1 cellular context compared by ENCODE assay signal in genomic region chr9:124133752-124134151, GRCh38.
TF ChIP-seq lines count a peak whose summit lies in the region.

No MANE protein-coding gene starts in this region.

TF ChIP-seq in K562, 482 proteins besides CTCF, POLR2A, EP300 and RAD21 (continued from another document):
- TF ChIP-seq E2F8 (IDR thresholded peaks at IDR 0.05; ENCODE audit: low read depth, partially characterized antibody) (no peak), USF1 (CRISPR knock-in tag; IDR thresholded peaks at IDR 0.05) (no peak), TFAP4 (CRISPR knock-in tag; IDR thresholded peaks at IDR 0.05; ENCODE audit: borderline replicate concordance) (0 out of 2 replicates have a peak, but pooled peaks have one; percentile 17), ZNF184 (CRISPR knock-in tag; IDR thresholded peaks at IDR 0.05) (no peak), MAZ (CRISPR knock-in tag; conservative IDR thresholded peaks at IDR 0.05 in 1 of 2, IDR thresholded peaks at IDR 0.05 in 1 of 2) (0 out of 4 replicates have a peak, but pooled peaks of 1 of the 2 experiments have one; percentile 39), CTBP1 (IDR thresholded peaks at IDR 0.05; ENCODE audit: borderline replicate concordance) (peak; percentile 53), SMC3 (conservative IDR thresholded peaks at IDR 0.05; ENCODE audit: insufficient read depth, low read depth, low read length) (peak; percentile 51; the same call in 1 of the 2 replicates), ESRRA (IDR thresholded peaks at IDR 0.05; ENCODE audit: borderline replicate concordance, low read depth) (0 out of 2 replicates have a peak, but pooled peaks have one; percentile 17), RB1 (IDR thresholded peaks at IDR 0.05; ENCODE audit: low read depth) (peak; percentile 69; the same call in 1 of the 2 replicates), ARID1B (IDR thresholded peaks at IDR 0.05) (0 out of 2 replicates have a peak, but pooled peaks have one; percentile 8), SMAD4 (CRISPR knock-in tag; conservative IDR thresholded peaks at IDR 0.05) (0 out of 2 replicates have a peak, but pooled peaks have one; percentile 17), STAG1 (CRISPR knock-in tag; IDR thresholded peaks at IDR 0.05; ENCODE audit: borderline replicate concordance) (peak; percentile 61; the same call in 1 of the 2 replicates), ARID2 (IDR thresholded peaks at IDR 0.05) (peak; percentile 82), SMAD2 (IDR thresholded peaks at IDR 0.05; ENCODE audit: low read depth, low read length) (no peak), DEAF1 (CRISPR knock-in tag; IDR thresholded peaks at IDR 0.05) (peak; percentile 72), NFE2 (IDR thresholded peaks at IDR 0.05; ENCODE audit: low read depth) (0 out of 2 replicates have a peak, but pooled peaks have one; percentile 27), ZNF324 (CRISPR knock-in tag; IDR thresholded peaks at IDR 0.05) (no peak), ZNF592 (IDR thresholded peaks at IDR 0.05) (no peak), CHAMP1 (IDR thresholded peaks at IDR 0.05) (0 out of 2 replicates have a peak, but pooled peaks have one; percentile 20), ZNF24 (IDR thresholded peaks at IDR 0.05) (0 out of 2 replicates have a peak, but pooled peaks have one; percentile 54)
